ENCODE assay signal across 8 cellular contexts in genomic region chr16:83113317-83113716, GRCh38.
A peak's percentile ranks its signal among the peaks of the same experiment; 100 is the strongest.
DNase-seq lines count a peak whose midpoint lies in the region; ATAC-seq and TF ChIP-seq lines count a peak whose summit lies in the region.

No MANE protein-coding gene starts in this region.

- H3K27me3 ChIP-seq in GM06990 (replicated peaks; ENCODE audit: control insufficient read depth, insufficient read depth, low read length) (peaks cover 1% of the 10 kb centered on the region; the same call in 1 of the 2 replicates), neuronal stem cell (ENCODE audit: control insufficient read depth in 3 of 3, insufficient read depth in 3 of 3, low read depth in 1 of 3, low read length in 3 of 3) (no peaks in the 10 kb centered on the region)

- H2AFZ ChIP-seq in neuronal stem cell (ENCODE audit: low read length) = no peak overlapping the region

- H2BK120ac ChIP-seq in neuronal stem cell (ENCODE audit: low read depth, low read length) = no peak overlapping the region

- H2BK12ac ChIP-seq in neuronal stem cell (ENCODE audit: low read length) = no peak overlapping the region

- H3K4me2 ChIP-seq in neuronal stem cell (ENCODE audit: insufficient read depth, low read length, poor library complexity, severe bottlenecking) = no peak overlapping the region

- no peaks in the 10 kb centered on the region for H3K4me1 ChIP-seq in neuronal stem cell (ENCODE audit: control insufficient read depth in 2 of 2, insufficient read depth in 1 of 2, low read depth in 1 of 2, low read length in 2 of 2)

- H3K36me3 ChIP-seq in GM06990 (ENCODE audit: control insufficient read depth, insufficient read depth, low read length) (no peaks in the 10 kb centered on the region), neuronal stem cell (replicated peaks in 1 of 2; ENCODE audit: control insufficient read depth in 2 of 2, insufficient read depth in 2 of 2, low read length in 2 of 2) (no peaks in the 10 kb centered on the region)

- H3K14ac ChIP-seq in neuronal stem cell (ENCODE audit: low read length) = no peak overlapping the region

- TF ChIP-seq CTCF in GM06990 (IDR thresholded peaks at IDR 0.05; ENCODE audit: insufficient read depth, low read length, poor library complexity, severe bottlenecking) = peak; percentile 51

- no peak overlapping the region for H3K4me3 ChIP-seq in GM06990 (replicated peaks; ENCODE audit: low read depth, low read length)
- H3K4me3 ChIP-seq in neuronal stem cell (ENCODE audit: low read length in 2 of 2) = no peak overlapping the region

- H2BK15ac ChIP-seq in neuronal stem cell (ENCODE audit: low read length) = no peak overlapping the region

- no peak overlapping the region for H3K18ac ChIP-seq in neuronal stem cell (ENCODE audit: low read length)

- no peak overlapping the region for H3K23ac ChIP-seq in neuronal stem cell (ENCODE audit: low read depth, low read length, poor library complexity)

- ATAC-seq in HG03565 (IDR thresholded peaks at IDR 0.05; ENCODE audit: unreplicated experiment) = no peak
- ATAC-seq in GM19351 (IDR thresholded peaks at IDR 0.05; ENCODE audit: unreplicated experiment) = no peak
- ATAC-seq in GM21786 (IDR thresholded peaks at IDR 0.05; ENCODE audit: unreplicated experiment) = no peak

- H2AK5ac ChIP-seq in neuronal stem cell (ENCODE audit: low read depth, low read length) = no peak overlapping the region

- no peak overlapping the region for H4K8ac ChIP-seq in neuronal stem cell (ENCODE audit: low read depth, low read length)

- H3K9ac ChIP-seq in neuronal stem cell (ENCODE audit: low read depth, low read length, poor library complexity) = no peak overlapping the region

- H3K79me1 ChIP-seq in neuronal stem cell (ENCODE audit: low read depth, low read length) = no peaks in the 10 kb centered on the region

- WGBS in neuronal stem cell (ENCODE audit: extremely low coverage in 2 of 2, insufficient read length in 2 of 2, insufficient replicate concordance in 1 of 2), 2 donors = no CpG with 5 or more reads among the region's 7 CpGs

- H3K27ac ChIP-seq in neuronal stem cell (replicated peaks; ENCODE audit: low read length) = no peak overlapping the region

- DNase-seq in GM06990 (ENCODE audit: extremely low read depth, insufficient read length) (no peak), NCI-H2029 (lab: John Stamatoyannopoulos, UW) (peak; percentile 14), epidermal melanocyte (ENCODE audit: insufficient read length, low spot score) (peak; percentile 56), neuronal stem cell (ENCODE audit: low spot score) (peak; percentile 27)
- DNase-seq in effector CD8-positive, alpha-beta T cell (lab: John Stamatoyannopoulos, UW) = no peak

- no peaks in the 10 kb centered on the region for H3K9me3 ChIP-seq in neuronal stem cell (replicated peaks in 1 of 2; ENCODE audit: control insufficient read depth in 2 of 2, insufficient read depth in 1 of 2, low read depth in 1 of 2, low read length in 2 of 2)

- no peak overlapping the region for H3K4ac ChIP-seq in neuronal stem cell (ENCODE audit: low read length)

- no peak overlapping the region for H2BK5ac ChIP-seq in neuronal stem cell (ENCODE audit: low read length)

- no peak overlapping the region for H4K91ac ChIP-seq in neuronal stem cell (ENCODE audit: low read depth, low read length, poor library complexity)

Comparison
In these comparisons a context has a peak if more than half of its experiments do, and no peak if none do; other contexts are left out.
1. DNase-seq: peak in NCI-H2029 (single experiment), epidermal melanocyte (single experiment) and neuronal stem cell (single experiment); none in GM06990 (single experiment) and effector CD8-positive, alpha-beta T cell (single experiment).